15 cellular contexts compared by ENCODE assay signal in genomic region chr5:113166285-113166684, GRCh38.
A peak's percentile ranks its signal among the peaks of the same experiment; 100 is the strongest.
DNase-seq lines count a peak whose midpoint lies in the region; ATAC-seq, FAIRE-seq and TF ChIP-seq lines count a peak whose summit lies in the region.
"Had no signal": no experiment of that assay in that cellular context is flagged by ENCODE, and none has a peak within 500 bp of the region (broad histone marks: within the 10 kb centered on the region; RNA-seq: fewer than 3 reads in every experiment).

No MANE protein-coding gene starts in this region.

- no peak overlapping the region for H3K4me3 Mint-ChIP-seq in astrocyte (ENCODE audit: unreplicated experiment)
- H3K4me3 Mint-ChIP-seq: CD8-positive, alpha-beta T cell had no signal

- H2AFZ ChIP-seq in astrocyte (ENCODE audit: low read depth, low read length): no peak overlapping the region

- H4K20me1 ChIP-seq in astrocyte (ENCODE audit: insufficient read depth, low read length): peaks cover 20% of the 10 kb centered on the region

- ATAC-seq in Right ventricle myocardium superior (ENCODE audit: poor library complexity) (peak; percentile 48), upper lobe of right lung (no peak)
- ATAC-seq: CD8-positive, alpha-beta T cell had no signal

- no peak overlapping the region for H3K4me3 ChIP-seq in right atrium auricular region
- peak overlapping the region; percentile 7 for H3K4me3 ChIP-seq in astrocyte (ENCODE audit: insufficient read depth, low read depth, low read length)
- H3K4me3 ChIP-seq in fibroblast of villous mesenchyme (ENCODE audit: low read depth, low read length): no peak overlapping the region
- H3K4me3 ChIP-seq in skeletal muscle satellite cell (ENCODE audit: low read length): no peak overlapping the region
- H3K4me3 ChIP-seq in upper lobe of right lung: no peak overlapping the region
- H3K4me3 ChIP-seq: colonic mucosa, stomach had no signal

- H3K9me3 Mint-ChIP-seq in astrocyte (ENCODE audit: unreplicated experiment): no peaks in the 10 kb centered on the region
- H3K9me3 Mint-ChIP-seq: CD8-positive, alpha-beta T cell had no signal

- TF ChIP-seq CTCF in right atrium auricular region (IDR thresholded peaks at IDR 0.05): no peak
- TF ChIP-seq CTCF in astrocyte (IDR thresholded peaks at IDR 0.05; ENCODE audit: insufficient read depth, low read depth, low read length): no peak
- no peak for TF ChIP-seq CTCF in fibroblast of villous mesenchyme (IDR thresholded peaks at IDR 0.05; ENCODE audit: insufficient read depth, low read depth, low read length)
- no peak for TF ChIP-seq CTCF in upper lobe of right lung (IDR thresholded peaks at IDR 0.05)

- H3K27ac Mint-ChIP-seq in astrocyte (ENCODE audit: unreplicated experiment): peak overlapping the region; percentile 83
- H3K27ac Mint-ChIP-seq: CD8-positive, alpha-beta T cell had no signal

- H3K27me3 ChIP-seq in right atrium auricular region (no peaks in the 10 kb centered on the region), astrocyte (ENCODE audit: insufficient read depth, low read length) (peaks cover 11% of the 10 kb centered on the region), skeletal muscle satellite cell (ENCODE audit: control insufficient read depth, insufficient read depth, low read length) (peaks cover 3% of the 10 kb centered on the region), upper lobe of right lung (no peaks in the 10 kb centered on the region)
- H3K27me3 ChIP-seq: colonic mucosa, stomach had no signal

- H3K4me1 ChIP-seq in right atrium auricular region: peaks cover 0 to 76% of the 10 kb centered on the region in 2 donors
- H3K4me1 ChIP-seq in astrocyte (ENCODE audit: insufficient read depth, low read length): peaks cover 47% of the 10 kb centered on the region
- H3K4me1 ChIP-seq in skeletal muscle satellite cell (ENCODE audit: control insufficient read depth, insufficient read depth, low read length): peaks cover 20% of the 10 kb centered on the region
- no peaks in the 10 kb centered on the region for H3K4me1 ChIP-seq in upper lobe of right lung
- H3K4me1 ChIP-seq: colonic mucosa had no signal

- H3K27ac ChIP-seq in right atrium auricular region (no peak overlapping the region), astrocyte (ENCODE audit: low read depth, low read length) (peak overlapping the region; percentile 90), upper lobe of right lung (no peak overlapping the region)
- H3K27ac ChIP-seq: colonic mucosa, HL-60 had no signal

- peaks cover 77% of the 10 kb centered on the region for H3K4me1 Mint-ChIP-seq in astrocyte (ENCODE audit: low read depth, unreplicated experiment)

- FAIRE-seq in astrocyte (lab: Jason Lieb, UNC): peak; percentile 73
- FAIRE-seq: A204.1 had no signal

- H3K27me3 Mint-ChIP-seq in astrocyte (ENCODE audit: low read depth, unreplicated experiment): no peaks in the 10 kb centered on the region

- DNase-seq in Right ventricle myocardium superior (no peak), right atrium auricular region (ENCODE audit: low spot score) (no peak), astrocyte (ENCODE audit: low read depth) (peak; percentile 83), fibroblast of villous mesenchyme (ENCODE audit: low read depth) (peak; percentile 89), upper lobe of right lung (no peak), RPMI8226 (no peak), DMS53 treated with DMSO at 0.1 percent for 48 hours (lab: John Stamatoyannopoulos, UW; ENCODE audit: unreplicated experiment) (no peak)
- DNase-seq: amygdala; CD8-positive, alpha-beta T cell; colonic mucosa; erythroblast; stomach had no signal

- H3K79me2 ChIP-seq in astrocyte (ENCODE audit: insufficient read depth, low read length): peaks cover 3% of the 10 kb centered on the region

- intact Hi-C loops in Right ventricle myocardium superior (cut with DNase I): no loop called here
- intact Hi-C loops in upper lobe of right lung (cut with DNase I): no loop called here

- no peaks in the 10 kb centered on the region for H3K36me3 ChIP-seq in right atrium auricular region
- no peaks in the 10 kb centered on the region for H3K36me3 ChIP-seq in astrocyte (ENCODE audit: insufficient read depth, low read length)
- H3K36me3 ChIP-seq in skeletal muscle satellite cell (ENCODE audit: insufficient read depth, low read length): no peaks in the 10 kb centered on the region
- H3K36me3 ChIP-seq in upper lobe of right lung: no peaks in the 10 kb centered on the region
- H3K36me3 ChIP-seq: colonic mucosa, stomach had no signal

- H3K4me2 ChIP-seq in astrocyte (ENCODE audit: low read length) (peak overlapping the region; percentile 73), skeletal muscle satellite cell (ENCODE audit: low read length) (peak overlapping the region; percentile 65)

- H3K9ac ChIP-seq in astrocyte (ENCODE audit: low read length) (peak overlapping the region; percentile 70), skeletal muscle satellite cell (ENCODE audit: low read depth, low read length) (peak overlapping the region; percentile 8)

- H3K9me3 ChIP-seq in right atrium auricular region: no peaks in the 10 kb centered on the region
- H3K9me3 ChIP-seq in astrocyte (ENCODE audit: insufficient read depth, low read depth, low read length): no peaks in the 10 kb centered on the region
- H3K9me3 ChIP-seq in skeletal muscle satellite cell (replicated peaks; ENCODE audit: low read length): no peaks in the 10 kb centered on the region
- H3K9me3 ChIP-seq in upper lobe of right lung: no peaks in the 10 kb centered on the region
- H3K9me3 ChIP-seq: colonic mucosa, stomach had no signal

- H3K36me3 Mint-ChIP-seq in astrocyte (ENCODE audit: low read depth, unreplicated experiment): no peaks in the 10 kb centered on the region
- H3K36me3 Mint-ChIP-seq: CD8-positive, alpha-beta T cell had no signal

Comparison
In these comparisons a context has a peak if more than half of its experiments do, and no peak if none do; other contexts are left out.
1. DNase-seq: peak in astrocyte (single experiment) and fibroblast of villous mesenchyme (single experiment); none in Right ventricle myocardium superior (single experiment), right atrium auricular region (single experiment), upper lobe of right lung (single experiment), RPMI8226 (single experiment) and DMS53 treated with DMSO at 0.1 percent for 48 hours (single experiment).